Comparison of ENCODE assay signal across 9 cellular contexts in genomic region chrX:40733691-40734090, GRCh38. TPM values are rescaled to one million over a fixed set of nuclear protein-coding genes. Genes with fewer than 3 reads are reported as not detected.
A peak's percentile ranks its signal among the peaks of the same experiment; 100 is the strongest.
DNase-seq lines count a peak whose midpoint lies in the region; ATAC-seq, FAIRE-seq and TF ChIP-seq lines count a peak whose summit lies in the region.
"Had no signal": no experiment of that assay in that cellular context is flagged by ENCODE, and none has a peak within 500 bp of the region (broad histone marks: within the 10 kb centered on the region; RNA-seq: fewer than 3 reads in every experiment).

No MANE protein-coding gene starts in this region.

- 18 to 64% methylated on average over 2 of the region's 2 CpGs for WGBS in pancreas, 2 donors

- peaks cover 51% of the 10 kb centered on the region for H3K4me1 ChIP-seq in OCI-LY1 (ENCODE audit: insufficient read depth, low read length, severe bottlenecking)
- peaks cover 15% of the 10 kb centered on the region for H3K4me1 ChIP-seq in endocrine pancreas (ENCODE audit: control insufficient read depth, insufficient read depth, low read length)
- H3K4me1 ChIP-seq in pancreas, result peaks cover 0 to 9% (median 4%) of the 10 kb centered on the region in 3 donors
- H3K4me1 ChIP-seq: ascending aorta, prostate gland had no signal

- H3K9me2 ChIP-seq in OCI-LY1 (ENCODE audit: low read depth, low read length), result no peaks in the 10 kb centered on the region

- H3K27ac ChIP-seq in OCI-LY1 (ENCODE audit: low read depth, low read length, poor library complexity, severe bottlenecking), result no peak overlapping the region
- H3K27ac ChIP-seq in pancreas, result no peak overlapping the region
- H3K27ac ChIP-seq: ascending aorta, prostate gland had no signal

- peaks cover 52% of the 10 kb centered on the region for H3K79me2 ChIP-seq in OCI-LY1 (ENCODE audit: insufficient read depth, low read length)

- no peaks in the 10 kb centered on the region for H3K36me3 ChIP-seq in OCI-LY1 (ENCODE audit: insufficient read depth, low read length)
- no peaks in the 10 kb centered on the region for H3K36me3 ChIP-seq in endocrine pancreas (ENCODE audit: control insufficient read depth, insufficient read depth, low read length)
- no peaks in the 10 kb centered on the region for H3K36me3 ChIP-seq in pancreas
- H3K36me3 ChIP-seq: ascending aorta, prostate gland had no signal

- DNase-seq in pancreas (no peak), MV-4-11 (lab: John Stamatoyannopoulos, UW) (no peak), NCI-H146 (lab: John Stamatoyannopoulos, UW) (no peak)

- intact Hi-C loops in pancreas (cut with DNase I), result no loop called here

- H3K4me2 ChIP-seq in OCI-LY1 (ENCODE audit: low read length), result peak overlapping the region; percentile 88

- H3K4me3 ChIP-seq in GM08714 (ENCODE audit: low read length), result peak overlapping the region; percentile 96
- H3K4me3 ChIP-seq in OCI-LY1 (ENCODE audit: low read depth, low read length, poor library complexity, severe bottlenecking), result peak overlapping the region; percentile 91
- H3K4me3 ChIP-seq in endocrine pancreas (ENCODE audit: control insufficient read depth, insufficient read depth, low read length), result peak overlapping the region; percentile 94
- peak overlapping the region in 1 of 4 donors; percentile 64 for H3K4me3 ChIP-seq in pancreas

- no peaks in the 10 kb centered on the region for H3K27me3 ChIP-seq in OCI-LY1 (ENCODE audit: insufficient read depth, low read length)
- no peaks in the 10 kb centered on the region for H3K27me3 ChIP-seq in endocrine pancreas (ENCODE audit: control insufficient read depth, insufficient read depth, low read length)
- no peaks in the 10 kb centered on the region for H3K27me3 ChIP-seq in pancreas
- H3K27me3 ChIP-seq: ascending aorta had no signal

- H3K9ac ChIP-seq in OCI-LY1 (ENCODE audit: low read length) (peak overlapping the region; percentile 91), endocrine pancreas (ENCODE audit: control insufficient read depth, insufficient read depth, low read length) (no peak overlapping the region)

- no peak for ATAC-seq in pancreas
- ATAC-seq in HG03342 (IDR thresholded peaks at IDR 0.05; ENCODE audit: unreplicated experiment), result no peak

- no peak overlapping the region for H2AFZ ChIP-seq in OCI-LY1 (ENCODE audit: low read length)

- H3F3A ChIP-seq in OCI-LY1 (ENCODE audit: insufficient read depth, low read length), result no peaks in the 10 kb centered on the region

- no peaks in the 10 kb centered on the region for H4K20me1 ChIP-seq in OCI-LY1 (ENCODE audit: insufficient read depth, low read length)

- peak; percentile 64 for FAIRE-seq in pancreas (lab: Jason Lieb, UNC)

- TF ChIP-seq CTCF in OCI-LY1 (IDR thresholded peaks at IDR 0.05; ENCODE audit: low read length) (no peak), pancreas (IDR thresholded peaks at IDR 0.05) (no peak)

- H3K9me3 ChIP-seq in OCI-LY1 (ENCODE audit: low read length), result no peaks in the 10 kb centered on the region
- no peaks in the 10 kb centered on the region for H3K9me3 ChIP-seq in endocrine pancreas (ENCODE audit: control insufficient read depth, low read length)
- H3K9me3 ChIP-seq in pancreas, result no peaks in the 10 kb centered on the region
- H3K9me3 ChIP-seq: ascending aorta, prostate gland had no signal

RNA-seq across cellular contexts. Expression of gene MED14, which starts 1.7 kb away (rescaled TPM):
- 10 to 100 TPM; 15.2 to 27.9 (median 18.7) TPM for total RNA-seq in pancreas
- polyA plus RNA-seq in pancreas, result 10 to 100 TPM in 1 of 2 donors, 1 to 10 TPM in 1; 7.6 to 12.1 TPM
